8 cellular contexts compared by ENCODE assay signal in genomic region chr17:28233872-28234856, GRCh38.
DNase-seq lines count a peak whose midpoint lies in the region; ATAC-seq and TF ChIP-seq lines count a peak whose summit lies in the region.
"Not testable (repeated sequence)": the region's sequence is repeated elsewhere in the genome, so short reads cannot be mapped to it uniquely, and the experiment has no call there.

No MANE protein-coding gene starts in this region.

- H3K27ac ChIP-seq in RWPE2 (ENCODE audit: poor library complexity, severe bottlenecking) = peak overlapping the region; percentile 38
- peak overlapping the region; percentile 20 for H3K27ac ChIP-seq in duodenal mucosa (ENCODE audit: low read depth, low read length)
- H3K27ac ChIP-seq in neural progenitor cell, testis: not testable (repeated sequence)

- H3K4me1 Mint-ChIP-seq in neural progenitor cell = peaks cover 18% of the 10 kb centered on the region

- TF ChIP-seq CTCF in RWPE2 (IDR thresholded peaks at IDR 0.05; ENCODE audit: poor library complexity, severe bottlenecking) (peak; percentile 3), neural progenitor cell (IDR thresholded peaks at IDR 0.05) (peak; percentile 23)
- TF ChIP-seq CTCF in testis (IDR thresholded peaks at IDR 0.05) = not testable (repeated sequence)

- not testable (repeated sequence) for H3K79me2 ChIP-seq in neural progenitor cell (ENCODE audit: low read depth)

- H3F3A ChIP-seq in neural progenitor cell (ENCODE audit: low read depth) = not testable (repeated sequence)

- H3K4me2 ChIP-seq in neural progenitor cell = not testable (repeated sequence)

- peak; percentile 20 for DNase-seq in COLO668 (lab: John Stamatoyannopoulos, UW; ENCODE audit: unreplicated experiment)
- peak; percentile 94 for DNase-seq in HT-29 (ENCODE audit: low spot score)
- DNase-seq in NCI-H2196 (lab: John Stamatoyannopoulos, UW; ENCODE audit: unreplicated experiment) = peak; percentile 55
- peak; percentile 90 for DNase-seq in RWPE2 (ENCODE audit: low spot score)
- peak; percentile 77 to 84 for DNase-seq in left colon
- DNase-seq in neural progenitor cell (ENCODE audit: low spot score) = peak; percentile 28
- DNase-seq in testis = peak; percentile 14

- not testable (repeated sequence) for H3K9me3 ChIP-seq in RWPE2 (ENCODE audit: severe bottlenecking); duodenal mucosa (ENCODE audit: control insufficient read depth in 1 of 2, low read length in 2 of 2); neural progenitor cell (ENCODE audit: low read depth); testis

- 75 to 77% methylated on average over 19 to 22 of the region's 22 CpGs for WGBS in testis, 2 donors

- intact Hi-C loops in left colon (cut with DNase I, micrococcal nuclease); testis (cut with DNase I; ENCODE audit: low total_unique reads): not testable (repeated sequence)

- H3K27me3 ChIP-seq in RWPE2 (ENCODE audit: insufficient read depth, poor library complexity, severe bottlenecking); duodenal mucosa (ENCODE audit: control insufficient read depth in 1 of 2, insufficient read depth in 2 of 2, low read length in 2 of 2); neural progenitor cell; testis: not testable (repeated sequence)

- not testable (repeated sequence) for H3K36me3 ChIP-seq in RWPE2 (ENCODE audit: low read depth); duodenal mucosa (ENCODE audit: control insufficient read depth in 1 of 2, insufficient read depth in 2 of 2, low read length in 2 of 2); neural progenitor cell; testis (ENCODE audit: low read depth, missing control alignments)

- ATAC-seq in RWPE2 (ENCODE audit: low read depth) (peak; percentile 80), left colon (peak; percentile 78)

- not testable (repeated sequence) for H3K27ac Mint-ChIP-seq in neural progenitor cell

- peak overlapping the region; percentile 20 for H2AFZ ChIP-seq in neural progenitor cell (replicated peaks)

- peaks cover 14% of the 10 kb centered on the region for H3K4me1 ChIP-seq in RWPE2 (ENCODE audit: insufficient read depth, poor library complexity, severe bottlenecking)
- H3K4me1 ChIP-seq in duodenal mucosa (ENCODE audit: control insufficient read depth in 1 of 2, insufficient read depth in 2 of 2, low read length in 2 of 2) = peaks cover 0 to 12% of the 10 kb centered on the region in 2 donors
- peaks cover 11% of the 10 kb centered on the region for H3K4me1 ChIP-seq in neural progenitor cell
- H3K4me1 ChIP-seq in testis = peaks cover 19% of the 10 kb centered on the region

- H4K20me1 ChIP-seq in neural progenitor cell (ENCODE audit: low read depth) = not testable (repeated sequence)

- not testable (repeated sequence) for H3K9me3 Mint-ChIP-seq in neural progenitor cell

- not testable (repeated sequence) for TF ChIP-seq POLR2A in testis (IDR thresholded peaks at IDR 0.05)

- H3K27me3 Mint-ChIP-seq in neural progenitor cell (ENCODE audit: insufficient read depth, low read depth) = peaks cover 12% of the 10 kb centered on the region

- not testable (repeated sequence) for H3K36me3 Mint-ChIP-seq in neural progenitor cell

- H3K4me3 Mint-ChIP-seq in neural progenitor cell = not testable (repeated sequence)

- H3K9ac ChIP-seq in duodenal mucosa (ENCODE audit: low read depth in 1 of 2, low read length in 2 of 2); neural progenitor cell: not testable (repeated sequence)

- H3K4me3 ChIP-seq in RWPE2 (ENCODE audit: severe bottlenecking) = peak overlapping the region; percentile 16
- H3K4me3 ChIP-seq in duodenal mucosa (ENCODE audit: low read depth in 1 of 2, low read length in 2 of 2) = peak overlapping the region in 1 of 2 donors; percentile 17
- H3K4me3 ChIP-seq in neural progenitor cell, testis: not testable (repeated sequence)

Comparison
In these comparisons a context has a peak if more than half of its experiments do, and no peak if none do; other contexts are left out.
1. DNase-seq: peak in every context shown above with its lines; median percentile 94 in HT-29; 90 in RWPE2; 80 in left colon; 55 in NCI-H2196; 28 in neural progenitor cell; 20 in COLO668; 14 in testis.